9 cellular contexts compared by ENCODE assay signal in the genomic region with DNA sequence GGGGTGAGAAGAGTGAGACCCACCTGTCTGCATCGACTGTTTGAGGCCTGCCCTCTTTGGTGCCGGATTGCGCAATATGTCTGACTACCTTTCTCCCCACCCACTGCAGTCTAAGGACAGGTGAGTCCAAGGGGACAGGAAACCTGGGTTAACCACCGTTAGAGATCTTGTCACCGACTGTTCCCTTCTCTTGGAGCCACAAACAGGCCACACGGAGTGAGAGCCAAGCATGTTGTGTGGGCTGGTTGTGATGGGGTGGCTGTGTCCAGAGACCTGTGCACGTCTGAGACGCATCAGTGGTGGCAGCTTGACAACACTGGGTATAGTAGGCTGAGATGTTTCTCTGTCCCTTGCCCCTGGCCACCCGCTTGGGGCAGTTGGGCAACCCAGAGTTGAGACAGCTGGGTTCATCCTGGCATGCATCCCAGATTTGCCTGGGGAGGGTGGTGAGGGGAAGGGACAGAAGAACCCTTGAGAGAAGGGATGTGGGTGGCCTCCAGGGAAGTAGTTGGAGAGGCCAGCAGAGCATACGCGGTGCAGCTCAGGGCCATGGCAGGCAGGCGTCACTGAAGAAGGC. TPM values are rescaled to one million over a fixed set of nuclear protein-coding genes. Genes with fewer than 3 reads are reported as not detected.
DNase-seq lines count a peak whose midpoint lies in the region; ATAC-seq, FAIRE-seq and TF ChIP-seq lines count a peak whose summit lies in the region.
"Had no signal": no experiment of that assay in that cellular context is flagged by ENCODE, and none has a peak within 500 bp of the region (broad histone marks: within the 10 kb centered on the region; RNA-seq: fewer than 3 reads in every experiment).

No MANE protein-coding gene starts in this region.

- H3K9me3 Mint-ChIP-seq in CD4-positive, alpha-beta memory T cell = no peaks in the 10 kb centered on the region
- H3K9me3 Mint-ChIP-seq: activated CD4-positive, alpha-beta T cell treated with anti-CD3 and anti-CD28 coated beads, Interleukin-2, amount 10 ng/mL, durations not matched to agents 24 days and 14 days had no signal

- intact Hi-C loops in CD4-positive, alpha-beta memory T cell (cut with micrococcal nuclease) = loop anchor here (2.0 kb wide), 1 partner anchor 17 kb away; no protein-coding TSS in a partner anchor
- intact Hi-C loops in pancreas (cut with DNase I) = no loop called here

- H3K9me3 ChIP-seq in CD4-positive, alpha-beta memory T cell (ENCODE audit: control insufficient read depth in 1 of 2, low read length in 2 of 2) = no peaks in the 10 kb centered on the region
- no peaks in the 10 kb centered on the region for H3K9me3 ChIP-seq in pancreas

- peaks cover 47 to 71% (median 61%) of the 10 kb centered on the region in 4 donors for H3K4me1 Mint-ChIP-seq in CD4-positive, alpha-beta memory T cell

- POLR2A ChIA-PET in CD4-positive, alpha-beta memory T cell (lab: Charles Lee; ENCODE audit: partially characterized antibody) = interaction anchor here (1.8 kb wide), 1 partner anchor 9 kb away, joined by 5 read pairs; no protein-coding TSS in a partner anchor

- no peaks in the 10 kb centered on the region for H3K36me3 ChIP-seq in CD4-positive, alpha-beta memory T cell (ENCODE audit: insufficient read depth, low read length)
- H3K36me3 ChIP-seq in pancreas = no peaks in the 10 kb centered on the region

- peaks cover 56% of the 10 kb centered on the region for H3K4me1 ChIP-seq in CD4-positive, alpha-beta memory T cell (ENCODE audit: insufficient read depth, low read length)
- H3K4me1 ChIP-seq in pancreas = peaks cover 6 to 21% (median 11%) of the 10 kb centered on the region in 3 donors

- ATAC-seq in pancreas = peak; percentile 33 to 73 (median 56)
- no peak for ATAC-seq in HG03521 (IDR thresholded peaks at IDR 0.05; ENCODE audit: unreplicated experiment)

- H3K27me3 ChIP-seq in CD4-positive, alpha-beta memory T cell (ENCODE audit: insufficient read depth, low read length) = no peaks in the 10 kb centered on the region
- H3K27me3 ChIP-seq in pancreas = no peaks in the 10 kb centered on the region

- peak overlapping the region in 3 of 8 donors; percentile 26 to 67 (median 60) for H3K4me3 Mint-ChIP-seq in CD4-positive, alpha-beta memory T cell
- H3K4me3 Mint-ChIP-seq: activated CD4-positive, alpha-beta T cell treated with anti-CD3 and anti-CD28 coated beads, Interleukin-2, amount 10 ng/mL, durations not matched to agents 24 days and 14 days had no signal

- no peaks in the 10 kb centered on the region for H3K27me3 Mint-ChIP-seq in CD4-positive, alpha-beta memory T cell
- H3K27me3 Mint-ChIP-seq: activated CD4-positive, alpha-beta T cell treated with anti-CD3 and anti-CD28 coated beads, Interleukin-2, amount 10 ng/mL, durations not matched to agents 24 days and 14 days had no signal

- CTCF ChIA-PET in CD4-positive, alpha-beta memory T cell (lab: Charles Lee; ENCODE audit: partially characterized antibody) = interaction anchor here (0.7 kb wide), 1 partner anchor 710 kb away, joined by 3 read pairs; no protein-coding TSS in a partner anchor

- peaks cover 2 to 7% of the 10 kb centered on the region in 2 donors for H3K36me3 Mint-ChIP-seq in CD4-positive, alpha-beta memory T cell

- H3K4me3 ChIP-seq in CD4-positive, alpha-beta memory T cell (ENCODE audit: low read length in 2 of 2) = no peak overlapping the region
- no peak overlapping the region for H3K4me3 ChIP-seq in pancreas

- no peak for FAIRE-seq in pancreas (lab: Jason Lieb, UNC)

- peak overlapping the region; percentile 1 to 90 (median 78) for H3K27ac Mint-ChIP-seq in CD4-positive, alpha-beta memory T cell
- H3K27ac Mint-ChIP-seq: activated CD4-positive, alpha-beta T cell treated with anti-CD3 and anti-CD28 coated beads, Interleukin-2, amount 10 ng/mL, durations not matched to agents 24 days and 14 days had no signal

- peak in 2 of 5 donors; percentile 3 to 59 for DNase-seq in CD4-positive, alpha-beta memory T cell
- DNase-seq in NCI-H345 (lab: John Stamatoyannopoulos, UW) (peak; percentile 75), fibroblast of peridontal ligament (ENCODE audit: extremely low read depth) (peak; percentile 14), pancreas (peak in 4 of 6 donors; percentile 32 to 70 (median 48)), Kasumi-1 (lab: John Stamatoyannopoulos, UW) (no peak), NCI-H1436 (lab: John Stamatoyannopoulos, UW) (no peak)
- no peak for DNase-seq in activated CD4-positive, CD25-positive, alpha-beta regulatory T cell treated with anti-CD3 and anti-CD28 coated beads, Interleukin-2, amount 50 U/mL, for 72 hours
- DNase-seq: activated CD4-positive, alpha-beta T cell treated with anti-CD3 and anti-CD28 coated beads, Interleukin-2, amount 10 ng/mL, durations not matched to agents 24 days and 14 days had no signal

- 74 to 81% methylated on average over 12 of the region's 12 CpGs for WGBS in pancreas, 2 donors

- H3K27ac ChIP-seq in CD4-positive, alpha-beta memory T cell (ENCODE audit: low read depth, low read length) = no peak overlapping the region
- no peak overlapping the region for H3K27ac ChIP-seq in pancreas

- no peak for TF ChIP-seq CTCF in pancreas (IDR thresholded peaks at IDR 0.05)

RNA-seq across cellular contexts. Expression of a gene that starts 21.4 kb away (rescaled TPM):
- total RNA-seq in CD4-positive, alpha-beta memory T cell = 100 to 1,000 TPM; 250 to 255 TPM
- 10 to 100 TPM; 48.4 to 53.2 TPM for polyA plus RNA-seq in CD4-positive, alpha-beta memory T cell
- total RNA-seq in pancreas = 100 to 1,000 TPM in 2 of 6 donors, 10 to 100 TPM in 4; 91.8 to 134 (median 98.1) TPM
- 100 to 1,000 TPM; 174 to 242 TPM for polyA plus RNA-seq in pancreas

Comparison
In these comparisons a context has a peak if more than half of its experiments do, and no peak if none do; other contexts are left out.
1. DNase-seq: peak in NCI-H345 (single experiment), fibroblast of peridontal ligament (single experiment) and pancreas (4 of 6); none in Kasumi-1 (0 of 2), activated CD4-positive, CD25-positive, alpha-beta regulatory T cell treated with anti-CD3 and anti-CD28 coated beads, Interleukin-2, amount 50 U/mL, for 72 hours (single experiment) and NCI-H1436 (single experiment).